Comparison of ENCODE assay signal across 8 cellular contexts in the genomic region with DNA sequence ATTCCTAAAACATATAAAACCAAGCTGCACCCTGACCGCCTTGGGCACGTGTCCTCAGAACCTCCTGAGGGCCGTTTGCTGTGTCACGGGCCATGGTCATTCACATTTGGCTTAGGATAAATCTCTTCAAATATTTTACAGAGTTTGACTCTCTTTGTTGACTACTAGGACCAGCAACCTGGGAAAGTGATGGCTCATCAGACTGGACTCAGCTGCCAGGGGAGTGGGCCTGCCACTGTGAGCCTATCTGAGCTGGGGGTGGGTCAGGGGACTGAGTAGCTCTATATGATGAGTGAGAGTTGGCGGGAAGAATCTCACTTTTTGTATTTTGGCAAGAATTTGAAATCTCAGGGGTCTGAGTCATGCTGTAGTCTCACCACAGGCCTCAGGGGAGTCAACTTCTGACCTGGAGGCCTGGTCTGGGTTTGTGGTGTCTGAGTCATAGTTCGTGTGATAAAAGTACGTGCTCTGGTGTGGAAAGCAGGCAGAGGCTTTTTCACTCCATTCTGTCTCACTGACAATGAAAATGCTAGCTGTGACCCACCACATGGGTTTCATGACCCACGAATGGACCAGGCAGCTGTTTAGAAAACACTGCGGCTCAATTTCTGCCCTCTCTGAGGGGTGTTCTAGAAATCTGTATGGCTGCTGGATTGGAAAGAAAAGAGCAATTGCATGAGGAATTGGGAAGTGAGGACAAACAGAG. TPM values are rescaled to one million over a fixed set of nuclear protein-coding genes. Genes with fewer than 3 reads are reported as not detected.
DNase-seq lines count a peak whose midpoint lies in the region; ATAC-seq and TF ChIP-seq lines count a peak whose summit lies in the region.

No MANE protein-coding gene starts in this region.

- H3K27me3 Mint-ChIP-seq in dendritic cell treated with granulocyte-macrophage colony-stimulating factor and Interleukin-4, amounts not matched to agents 40 ng/mL and 50 ng/mL, for 4 days = no peaks in the 10 kb centered on the region
- H3K27me3 Mint-ChIP-seq in natural killer cell treated with Interleukin-12 subunit alpha and Interleukin-12 subunit beta and Interleukin-15 and Interleukin-18, amount 100 ng/mL, for 72 hours = no peaks in the 10 kb centered on the region

- no peak overlapping the region for H3K27ac ChIP-seq in DND-41 (ENCODE audit: low read length)
- peak overlapping the region; percentile 35 for H3K27ac ChIP-seq in IMR-90 (ENCODE audit: insufficient read depth, low read length)
- H3K27ac ChIP-seq in transverse colon = peak overlapping the region; percentile 37 to 70 (median 66)

- peak overlapping the region; percentile 61 for H4K91ac ChIP-seq in IMR-90 (ENCODE audit: insufficient read depth, low read depth, low read length)

- peaks cover 15% of the 10 kb centered on the region for H3K36me3 Mint-ChIP-seq in dendritic cell treated with granulocyte-macrophage colony-stimulating factor and Interleukin-4, amounts not matched to agents 40 ng/mL and 50 ng/mL, for 4 days (ENCODE audit: low read depth)
- no peaks in the 10 kb centered on the region for H3K36me3 Mint-ChIP-seq in natural killer cell treated with Interleukin-12 subunit alpha and Interleukin-12 subunit beta and Interleukin-15 and Interleukin-18, amount 100 ng/mL, for 72 hours

- H3K27me3 ChIP-seq in DND-41 (ENCODE audit: insufficient read depth, low read length, poor library complexity) (no peaks in the 10 kb centered on the region), IMR-90 (ENCODE audit: control insufficient read depth, insufficient read depth, low read length) (no peaks in the 10 kb centered on the region), transverse colon (no peaks in the 10 kb centered on the region)

- H3K9me3 ChIP-seq in DND-41 (ENCODE audit: insufficient read depth, low read length, severe bottlenecking) (peaks cover 6% of the 10 kb centered on the region), IMR-90 (ENCODE audit: control insufficient read depth, insufficient read depth, low read length) (no peaks in the 10 kb centered on the region), transverse colon (no peaks in the 10 kb centered on the region)

- H3K4me3 ChIP-seq in DND-41 (ENCODE audit: low read depth in 1 of 2, low read length in 2 of 2) (no peak overlapping the region), IMR-90 (ENCODE audit: insufficient read depth, low read depth, low read length) (no peak overlapping the region), transverse colon (no peak overlapping the region)

- no peak overlapping the region for H3K14ac ChIP-seq in IMR-90 (replicated peaks; ENCODE audit: low read depth, low read length)

- peak overlapping the region; percentile 86 for H3K4ac ChIP-seq in IMR-90 (ENCODE audit: low read depth, low read length)

- H4K5ac ChIP-seq in IMR-90 (ENCODE audit: low read depth, low read length) = no peak overlapping the region

- intact Hi-C loops in IMR-90 (cut with micrococcal nuclease) = loop anchor here (5.0 kb wide), 1 partner anchor 93 kb away; no protein-coding TSS in a partner anchor
- intact Hi-C loops in dendritic cell treated with granulocyte-macrophage colony-stimulating factor and Interleukin-4, amounts not matched to agents 40 ng/mL and 50 ng/mL, for 4 days (cut with micrococcal nuclease) = loop anchor here (5.0 kb wide), 2 partner anchors 33 to 93 kb away; no protein-coding TSS in a partner anchor
- intact Hi-C loops in transverse colon (cut with DNase I; ENCODE audit: low total_unique reads) = no loop called here

- H4K20me1 ChIP-seq in DND-41 (ENCODE audit: insufficient read depth, low read length) = no peaks in the 10 kb centered on the region
- H4K20me1 ChIP-seq in IMR-90 (ENCODE audit: insufficient read depth, low read length) = 0 out of 2 replicates have a peak, but pooled peaks cover 3% of the 10 kb centered on the region

- H3K36me3 ChIP-seq in DND-41 (ENCODE audit: insufficient read depth, low read length) (no peaks in the 10 kb centered on the region), IMR-90 (ENCODE audit: control insufficient read depth, insufficient read depth, low read length) (no peaks in the 10 kb centered on the region), transverse colon (no peaks in the 10 kb centered on the region)

- H2AK9ac ChIP-seq in IMR-90 (replicated peaks; ENCODE audit: low read depth, low read length, poor library complexity) = no peak overlapping the region

- peak overlapping the region; percentile 48; the same call in 1 of the 2 replicates for H3K56ac ChIP-seq in IMR-90 (ENCODE audit: extremely low read depth, insufficient read depth, low read length)

- H2BK120ac ChIP-seq in IMR-90 (ENCODE audit: low read depth, low read length) = peak overlapping the region; percentile 43

- ATAC-seq in DND-41 (ENCODE audit: insufficient read depth, low read depth) (peak; percentile 83), GM21723 (IDR thresholded peaks at IDR 0.05; ENCODE audit: unreplicated experiment) (peak; percentile 68), IMR-90 (ENCODE audit: low read depth) (peak; percentile 56)
- ATAC-seq in natural killer cell treated with Interleukin-12 subunit alpha and Interleukin-12 subunit beta and Interleukin-15 and Interleukin-18, amount 100 ng/mL, for 72 hours = peak; percentile 72 to 77

- H2BK5ac ChIP-seq in IMR-90 (ENCODE audit: low read depth, low read length, poor library complexity, severe bottlenecking) = peak overlapping the region; percentile 36

- BruUV-seq in IMR-90 (replicated peaks; lab: Mats Ljungman, UMichigan) = no TSS peak

- H2AK5ac ChIP-seq in IMR-90 (ENCODE audit: low read depth, low read length) = peak overlapping the region; percentile 48

- peak; percentile 56 for TF ChIP-seq POLR2A in IMR-90 (IDR thresholded peaks at IDR 0.05; ENCODE audit: low read depth, low read length)
- TF ChIP-seq POLR2A in transverse colon (IDR thresholded peaks at IDR 0.05) = peak; percentile 19

- H3K4me3 Mint-ChIP-seq in dendritic cell treated with granulocyte-macrophage colony-stimulating factor and Interleukin-4, amounts not matched to agents 40 ng/mL and 50 ng/mL, for 4 days = no peak overlapping the region
- H3K4me3 Mint-ChIP-seq in natural killer cell treated with Interleukin-12 subunit alpha and Interleukin-12 subunit beta and Interleukin-15 and Interleukin-18, amount 100 ng/mL, for 72 hours = peak overlapping the region; percentile 91

- 63% methylated on average over 4 of the region's 9 CpGs; no CpG with 5 or more reads in 1 of the 2 experiments for WGBS in IMR-90 (ENCODE audit: extremely low coverage in 2 of 2, insufficient read length in 1 of 2), 2 experiments
- WGBS in transverse colon (ENCODE audit: low coverage in 1 of 2), 2 donors = 57 to 91% methylated on average over 4 to 9 of the region's 9 CpGs

- peaks cover 54% of the 10 kb centered on the region for H3K4me1 Mint-ChIP-seq in dendritic cell treated with granulocyte-macrophage colony-stimulating factor and Interleukin-4, amounts not matched to agents 40 ng/mL and 50 ng/mL, for 4 days (ENCODE audit: low read depth)
- peaks cover 50 to 51% of the 10 kb centered on the region in 2 donors for H3K4me1 Mint-ChIP-seq in natural killer cell treated with Interleukin-12 subunit alpha and Interleukin-12 subunit beta and Interleukin-15 and Interleukin-18, amount 100 ng/mL, for 72 hours (ENCODE audit: low read depth in 2 of 2)

- in situ Hi-C loops in IMR-90 (cut with MboI; ENCODE audit: low sequenced_read_pairs) (no loop called here), transverse colon (cut with MboI; ENCODE audit: low pct_ligation_motif_present in 1 of 4, low pct_unique_long_range_greater_than_20kb in 1 of 4, low sequenced_read_pairs in 3 of 4) (no loop called here)

- peak overlapping the region; percentile 84 for H2BK20ac ChIP-seq in IMR-90 (ENCODE audit: low read depth, low read length)

- H2AFZ ChIP-seq in DND-41 (ENCODE audit: low read depth, low read length) = no peak overlapping the region
- H2AFZ ChIP-seq in IMR-90 (replicated peaks; ENCODE audit: low read length, poor library complexity) = no peak overlapping the region

- peaks cover 24% of the 10 kb centered on the region for H3K9me1 ChIP-seq in IMR-90 (ENCODE audit: insufficient read depth, low read length)

- no peak for TF ChIP-seq EP300 in transverse colon (IDR thresholded peaks at IDR 0.05; ENCODE audit: low read depth)

- H3K79me1 ChIP-seq in IMR-90 (ENCODE audit: low read depth in 1 of 2, low read length in 2 of 2) = peaks cover 2 to 12% of the 10 kb centered on the region in 2 experiments; a peak in 3 of 4 replicates

- H2BK15ac ChIP-seq in IMR-90 (ENCODE audit: low read depth, low read length) = peak overlapping the region; percentile 67; the same call in 2 of the 3 replicates

- no peaks in the 10 kb centered on the region for H3K4me1 ChIP-seq in DND-41 (ENCODE audit: insufficient read depth, low read length)
- peaks cover 24% of the 10 kb centered on the region for H3K4me1 ChIP-seq in IMR-90 (ENCODE audit: control insufficient read depth, insufficient read depth, low read length)
- peaks cover 10 to 60% (median 25%) of the 10 kb centered on the region in 4 donors for H3K4me1 ChIP-seq in transverse colon

- POLR2A ChIA-PET in IMR-90 (lab: Charles Lee; ENCODE audit: unreplicated experiment) = interaction anchor here (0.6 kb wide), 1 partner anchor 115 kb away, joined by 10 read pairs; no protein-coding TSS in a partner anchor

- dilution Hi-C loops in IMR-90 (cut with HindIII; ENCODE audit: low sequenced_read_pairs, unreplicated experiment) = no loop called here

- peak; percentile 40 for DNase-seq in DND-41
- peak; percentile 99 for DNase-seq in IMR-90
- DNase-seq in activated CD4-positive, CD25-positive, alpha-beta regulatory T cell treated with anti-CD3 and anti-CD28 coated beads, Interleukin-2, amount 50 U/mL, for 72 hours = peak; percentile 60
- peak; percentile 93 for DNase-seq in natural killer cell treated with Interleukin-12 subunit alpha and Interleukin-12 subunit beta and Interleukin-15 and Interleukin-18, amount 100 ng/mL, for 72 hours (ENCODE audit: low spot score)
- DNase-seq in transverse colon = peak; percentile 64
- no peak for DNase-seq in NCI-H2196 (lab: John Stamatoyannopoulos, UW; ENCODE audit: unreplicated experiment)

- CTCF ChIA-PET in IMR-90 (lab: Yijun Ruan, JAX) = interaction anchor here (1.0 kb wide), 1 partner anchor 93 kb away, joined by 3 read pairs; no protein-coding TSS in a partner anchor

- H3K9me3 Mint-ChIP-seq in dendritic cell treated with granulocyte-macrophage colony-stimulating factor and Interleukin-4, amounts not matched to agents 40 ng/mL and 50 ng/mL, for 4 days = no peaks in the 10 kb centered on the region
- no peaks in the 10 kb centered on the region for H3K9me3 Mint-ChIP-seq in natural killer cell treated with Interleukin-12 subunit alpha and Interleukin-12 subunit beta and Interleukin-15 and Interleukin-18, amount 100 ng/mL, for 72 hours

- H3K9ac ChIP-seq in DND-41 (ENCODE audit: low read depth, low read length) (no peak overlapping the region), IMR-90 (ENCODE audit: low read depth, low read length) (no peak overlapping the region)

- H3K27ac Mint-ChIP-seq in dendritic cell treated with granulocyte-macrophage colony-stimulating factor and Interleukin-4, amounts not matched to agents 40 ng/mL and 50 ng/mL, for 4 days = peak overlapping the region; percentile 75
- peak overlapping the region; percentile 97 to 99 for H3K27ac Mint-ChIP-seq in natural killer cell treated with Interleukin-12 subunit alpha and Interleukin-12 subunit beta and Interleukin-15 and Interleukin-18, amount 100 ng/mL, for 72 hours

- no peak for TF ChIP-seq CTCF in DND-41 (IDR thresholded peaks at IDR 0.05; ENCODE audit: borderline replicate concordance, extremely low read depth, low read length, poor library complexity, severe bottlenecking)
- no peak for TF ChIP-seq CTCF in IMR-90 (conservative IDR thresholded peaks at IDR 0.05; ENCODE audit: low read depth, low read length)
- no peak for TF ChIP-seq CTCF in transverse colon (IDR thresholded peaks at IDR 0.05)

- TF ChIP-seq RAD21 in IMR-90 (IDR thresholded peaks at IDR 0.05; ENCODE audit: low read length) = no peak

- peak overlapping the region; percentile 14 to 24; a peak in 1 of 4 replicates for H4K8ac ChIP-seq in IMR-90 (ENCODE audit: low read depth in 2 of 2, low read length in 2 of 2)

- H3K23ac ChIP-seq in IMR-90 (ENCODE audit: low read depth, low read length) = peak overlapping the region; percentile 29; the same call in 1 of the 2 replicates

- 0 out of 2 replicates have a peak overlapping the region, but pooled peaks have one; percentile 7 for H3K18ac ChIP-seq in IMR-90 (ENCODE audit: low read depth, low read length)

- H3K4me2 ChIP-seq in DND-41 (ENCODE audit: insufficient read depth, low read length) = no peak overlapping the region
- H3K4me2 ChIP-seq in IMR-90 (ENCODE audit: low read depth, low read length) = peak overlapping the region; percentile 31; the same call in 1 of the 2 replicates

- H3K79me2 ChIP-seq in DND-41 (ENCODE audit: insufficient read depth, low read length) = no peaks in the 10 kb centered on the region

RNA-seq across cellular contexts. Expression of a gene that starts 4.2 kb away (rescaled TPM):
- total RNA-seq in IMR-90 (2012; rRNA removed) (3.9 and 4.2 TPM in 2 replicates), transverse colon (10 to 100 TPM; 31.3 to 46.8 (median 39.3) TPM)
- polyA plus RNA-seq in IMR-90 (2012; rRNA removed) = 14.5 and 17.0 TPM in 2 replicates
- polyA plus RNA-seq in IMR-90 (2012; cell fraction: cytosol; rRNA removed) = 13.7 and 14.6 TPM in 2 replicates
- 47.9 and 58.8 TPM in 2 replicates for polyA plus RNA-seq in IMR-90 (2012; cell fraction: nucleus; rRNA removed; ENCODE audit: low replicate concordance)
- total RNA-seq in natural killer cell treated with Interleukin-12 subunit alpha and Interleukin-12 subunit beta and Interleukin-15 and Interleukin-18, amount 100 ng/mL, for 72 hours = 100 to 1,000 TPM in 1 of 2 donors, 10 to 100 TPM in 1; 93.2 to 145 TPM

RNA-seq across cellular contexts. Expression of a gene that starts 49.5 kb away (rescaled TPM):
- total RNA-seq in IMR-90 (2012; rRNA removed) = not detected in 2 replicates
- polyA plus RNA-seq in IMR-90 (2012; rRNA removed) = not detected in 2 replicates
- not detected in 2 replicates for polyA plus RNA-seq in IMR-90 (2012; cell fraction: cytosol; rRNA removed)
- not detected in 2 replicates for polyA plus RNA-seq in IMR-90 (2012; cell fraction: nucleus; rRNA removed; ENCODE audit: low replicate concordance)
- under 1 TPM; 0.56 to 0.57 TPM for total RNA-seq in natural killer cell treated with Interleukin-12 subunit alpha and Interleukin-12 subunit beta and Interleukin-15 and Interleukin-18, amount 100 ng/mL, for 72 hours
- not detected for total RNA-seq in transverse colon

RNA-seq across cellular contexts. Expression of a gene that starts 56.0 kb away (rescaled TPM):
- not detected in 2 replicates for total RNA-seq in IMR-90 (2012; rRNA removed)
- not detected in 2 replicates for polyA plus RNA-seq in IMR-90 (2012; rRNA removed)
- not detected in 2 replicates for polyA plus RNA-seq in IMR-90 (2012; cell fraction: cytosol; rRNA removed)
- not detected in 2 replicates for polyA plus RNA-seq in IMR-90 (2012; cell fraction: nucleus; rRNA removed; ENCODE audit: low replicate concordance)
- total RNA-seq in natural killer cell treated with Interleukin-12 subunit alpha and Interleukin-12 subunit beta and Interleukin-15 and Interleukin-18, amount 100 ng/mL, for 72 hours = under 1 TPM in 1 of 2 donors, not detected in 1; 0.71 TPM
- total RNA-seq in transverse colon = not detected
